Comparison of ENCODE assay signal across 22 cellular contexts in genomic region chr3:69276884-69277283, GRCh38.
"Had no signal": no experiment of that assay in that cellular context is flagged by ENCODE, and none has a peak within 500 bp of the region (broad histone marks: within the 10 kb centered on the region; RNA-seq: fewer than 3 reads in every experiment).

No MANE protein-coding gene starts in this region.

- DNase-seq: activated CD4-positive, alpha-beta memory T cell treated with anti-CD3 and anti-CD28 coated beads for 36 hours; activated CD4-positive, alpha-beta T cell treated with anti-CD3 and anti-CD28 coated beads for 36 hours; activated CD8-positive, alpha-beta memory T cell treated with anti-CD3 and anti-CD28 coated beads, Interleukin-2, amount 10 ng/mL, durations not matched to agents 7 days and 5 days; activated naive CD4-positive, alpha-beta T cell treated with Interleukin-2 at 50 U/mL for 16 hours; activated naive CD8-positive, alpha-beta T cell treated with anti-CD3 and anti-CD28 coated beads, Interleukin-2, amount 10 ng/mL, durations not matched to agents 7 days and 5 days; activated T-cell treated with anti-CD3 and anti-CD28 coated beads, Interleukin-2, amount 50 U/mL, for 1 hour; anterior cingulate cortex; cerebellar nuclear complex; effector CD4-positive, alpha-beta T cell; esophagus squamous epithelium; pancreas; right lobe of liver; stimulated activated CD4-positive, alpha-beta T cell treated with anti-CD3 and anti-CD28 coated beads, Interleukin-4, amount 100 ng/mL, for 1 hour; stomach; upper lobe of right lung had no signal

- H3K4me2 ChIP-seq: smooth muscle cell had no signal

- H3K27ac ChIP-seq: esophagus squamous epithelium, gastroesophageal sphincter, heart left ventricle, neutrophil, pancreas, right lobe of liver, stomach, upper lobe of right lung had no signal

- H3K9me3 ChIP-seq: esophagus squamous epithelium, gastroesophageal sphincter, heart left ventricle, neutrophil, pancreas, right lobe of liver, stomach, upper lobe of right lung had no signal

- H3K4me3 ChIP-seq: esophagus squamous epithelium, gastroesophageal sphincter, heart left ventricle, pancreas, right lobe of liver, smooth muscle cell, stomach, upper lobe of right lung had no signal

- ATAC-seq: activated CD4-positive, alpha-beta T cell treated with anti-CD3 and anti-CD28 coated beads for 36 hours; activated CD8-positive, alpha-beta memory T cell treated with anti-CD3 and anti-CD28 coated beads, Interleukin-2, amount 10 ng/mL, durations not matched to agents 7 days and 5 days; activated T-helper 17 cell treated with anti-CD3 and anti-CD28 coated beads, Interleukin-2, amount 50 U/mL, for 72 hours; gastroesophageal sphincter; heart left ventricle; natural killer cell treated with Interleukin-12 subunit alpha and Interleukin-12 subunit beta and Interleukin-15 and Interleukin-18, amount 100 ng/mL, for 72 hours; pancreas; right lobe of liver; stimulated activated effector memory CD8-positive, alpha-beta T cell treated with anti-CD3 and anti-CD28 coated beads, Interleukin-12 subunit alpha, Interleukin-12 subunit beta, amount 100 ng/mL, for 72 hours; upper lobe of right lung had no signal

- H3K27me3 ChIP-seq: esophagus squamous epithelium, gastroesophageal sphincter, heart left ventricle, neutrophil, pancreas, right lobe of liver, stomach, upper lobe of right lung had no signal

- H3K4me1 ChIP-seq: gastroesophageal sphincter, pancreas, right lobe of liver had no signal

- H3K36me3 ChIP-seq: esophagus squamous epithelium, gastroesophageal sphincter, pancreas, right lobe of liver, stomach, upper lobe of right lung had no signal
